ENCODE assay signal across 20 cellular contexts in the genomic region with DNA sequence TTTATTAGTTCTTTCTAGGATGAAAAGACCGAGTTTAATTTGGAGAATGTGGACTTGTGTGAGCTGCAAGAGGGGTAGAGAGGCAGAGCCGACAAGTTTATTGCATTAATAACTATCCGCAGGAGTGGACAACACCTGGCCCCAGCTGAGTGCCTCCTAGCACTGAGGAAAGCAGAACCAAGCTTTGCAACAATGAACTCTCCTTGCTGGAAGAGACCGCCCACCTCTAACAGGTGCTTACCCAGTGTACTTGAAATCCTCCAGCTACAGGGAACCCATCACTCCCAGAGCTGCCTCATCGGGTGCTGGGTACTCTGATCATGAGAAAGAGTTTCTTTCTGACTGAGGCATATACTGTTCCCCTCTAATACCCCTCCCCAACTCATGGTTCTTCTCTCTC.
DNase-seq lines count a peak whose midpoint lies in the region; ATAC-seq, FAIRE-seq and TF ChIP-seq lines count a peak whose summit lies in the region.
"Had no signal": no experiment of that assay in that cellular context is flagged by ENCODE, and none has a peak within 500 bp of the region (broad histone marks: within the 10 kb centered on the region; RNA-seq: fewer than 3 reads in every experiment).

No MANE protein-coding gene starts in this region.

- TF ChIP-seq EP300 in A549 (IDR thresholded peaks at IDR 0.05) (no peak), H1 (IDR thresholded peaks at IDR 0.05; ENCODE audit: borderline replicate concordance in 1 of 2, low read depth in 2 of 2, low read length in 2 of 2) (no peak)

- no peak for TF ChIP-seq RAD21 in A549 (conservative IDR thresholded peaks at IDR 0.05 in 1 of 2, IDR thresholded peaks at IDR 0.05 in 1 of 2)
- no peak for TF ChIP-seq RAD21 in H1 (IDR thresholded peaks at IDR 0.05 in 1 of 2, conservative IDR thresholded peaks at IDR 0.05 in 1 of 2; ENCODE audit: low read depth in 2 of 2, low read length in 2 of 2)

- no peaks in the 10 kb centered on the region for H3F3A ChIP-seq in GM23338 (replicated peaks; ENCODE audit: low read depth)

- no peak overlapping the region for H2BK15ac ChIP-seq in H1 (ENCODE audit: low read length)

- H3K4ac ChIP-seq in H1 (replicated peaks; ENCODE audit: insufficient read length, low read depth, low read length), result no peak overlapping the region

- peaks cover 37% of the 10 kb centered on the region for H3K9me3 Mint-ChIP-seq in GM23338

- no peak overlapping the region for H3K4me2 ChIP-seq in A549
- no peak overlapping the region for H3K4me2 ChIP-seq in GM23338
- no peak overlapping the region for H3K4me2 ChIP-seq in H1 (ENCODE audit: insufficient read depth in 1 of 2, low read depth in 2 of 2, low read length in 2 of 2)

- H2AK5ac ChIP-seq in H1 (ENCODE audit: low read depth, low read length), result no peak overlapping the region

- POLR2A ChIA-PET in A549 (lab: Yijun Ruan, JAX), result no interaction called here
- POLR2A ChIA-PET in H1 (lab: Charles Lee; ENCODE audit: partially characterized antibody), result no interaction called here

- FAIRE-seq in A549 (lab: Jason Lieb, UNC), result no peak
- peak; percentile 74 for FAIRE-seq in H1 (lab: Jason Lieb, UNC)
- FAIRE-seq in HTR-8/SVneo (lab: Jason Lieb, UNC), result no peak
- FAIRE-seq: GM12892, GM18507 had no signal

- H2BK5ac ChIP-seq in H1 (ENCODE audit: low read depth, low read length), result no peak overlapping the region

- H2AFZ ChIP-seq in GM23338 (no peak overlapping the region), H1 (ENCODE audit: low read length) (no peak overlapping the region)

- no peaks in the 10 kb centered on the region for H3K36me3 ChIP-seq in GM23338 (ENCODE audit: insufficient read depth)
- H3K36me3 ChIP-seq in H1 (ENCODE audit: control insufficient read depth in 2 of 4, insufficient read depth in 4 of 4, low read length in 3 of 4), result no peaks in the 10 kb centered on the region
- no peaks in the 10 kb centered on the region for H3K36me3 ChIP-seq in WERI-Rb-1
- H3K36me3 ChIP-seq in adrenal gland (replicated peaks in 1 of 2), result no peaks in the 10 kb centered on the region

- no peaks in the 10 kb centered on the region for H3K4me1 Mint-ChIP-seq in GM23338
- H3K4me1 Mint-ChIP-seq: CD4-positive, alpha-beta memory T cell had no signal

- H4K5ac ChIP-seq in H1 (ENCODE audit: insufficient read length, low read depth, low read length), result no peak overlapping the region

- H3K18ac ChIP-seq in H1 (ENCODE audit: extremely low read depth, low read length), result no peak overlapping the region

- H3K27ac Mint-ChIP-seq in GM23338, result no peak overlapping the region
- H3K27ac Mint-ChIP-seq: CD14-positive monocyte had no signal

- no peak overlapping the region for H2BK12ac ChIP-seq in H1 (ENCODE audit: low read depth, low read length)

- no peak overlapping the region for H3K4me3 Mint-ChIP-seq in GM23338
- H3K4me3 Mint-ChIP-seq: CD14-positive monocyte; CD4-positive, alpha-beta memory T cell had no signal

- H3K56ac ChIP-seq in H1 (replicated peaks; ENCODE audit: insufficient read length, low read depth, low read length), result no peak overlapping the region

- H3K79me2 ChIP-seq in GM23338 (replicated peaks; ENCODE audit: insufficient read depth), result no peaks in the 10 kb centered on the region
- H3K79me2 ChIP-seq in H1 (ENCODE audit: control insufficient read depth in 1 of 2, insufficient read depth in 2 of 2, low read length in 2 of 2), result no peaks in the 10 kb centered on the region

- no peak overlapping the region for H3K27ac ChIP-seq in A549
- H3K27ac ChIP-seq in GM23338 (ENCODE audit: low read depth), result no peak overlapping the region
- no peak overlapping the region for H3K27ac ChIP-seq in H1 (ENCODE audit: low read depth, low read length)
- no peak overlapping the region for H3K27ac ChIP-seq in WERI-Rb-1
- H3K27ac ChIP-seq in adrenal gland, result no peak overlapping the region
- H3K27ac ChIP-seq: HL-60 had no signal

- TF ChIP-seq CTCF in A549 (IDR thresholded peaks at IDR 0.05) (no peak), GM23338 (conservative IDR thresholded peaks at IDR 0.05; ENCODE audit: low read depth in 2 of 2) (no peak), H1 (IDR thresholded peaks at IDR 0.05; ENCODE audit: control extremely low read depth in 1 of 3, insufficient read depth in 1 of 3, low read depth in 1 of 3, low read length in 3 of 3) (no peak; a peak in 1 of 4 replicates), WERI-Rb-1 (IDR thresholded peaks at IDR 0.05; ENCODE audit: low read depth, low read length) (no peak), adrenal gland (IDR thresholded peaks at IDR 0.05) (no peak)

- no peaks in the 10 kb centered on the region for H3K79me1 ChIP-seq in H1 (ENCODE audit: low read depth, low read length)

- no peak overlapping the region for H3K23ac ChIP-seq in H1 (ENCODE audit: insufficient read length)

- peaks cover 5% of the 10 kb centered on the region for H3K36me3 Mint-ChIP-seq in GM23338 (ENCODE audit: low read depth)
- H3K36me3 Mint-ChIP-seq: CD14-positive monocyte; CD4-positive, alpha-beta memory T cell had no signal

- H4K91ac ChIP-seq in H1 (replicated peaks; ENCODE audit: insufficient read length, low read length), result no peak overlapping the region

- DNase-seq in A549 (ENCODE audit: low read depth in 1 of 2, low spot score in 1 of 2), result no peak
- DNase-seq in GM23338 (ENCODE audit: low spot score), result peak; percentile 5
- DNase-seq in NCI-H526 treated with DMSO at 0.1 percent for 48 hours (lab: John Stamatoyannopoulos, UW), result peak; percentile 18
- no peak for DNase-seq in H1 (ENCODE audit: low read depth in 1 of 2, low spot score in 2 of 2)
- DNase-seq in HTR-8/SVneo (ENCODE audit: insufficient read length, low spot score), result no peak
- DNase-seq in WERI-Rb-1, result no peak
- no peak for DNase-seq in adrenal gland
- DNase-seq: ACHN; CD4-positive, alpha-beta memory T cell; DMS153; DMS79; GDM1; HCEC 1CT; IMR-90 had no signal

- CTCF ChIA-PET in A549 (lab: Yijun Ruan, JAX) (no interaction called here), H1 (lab: Charles Lee; ENCODE audit: partially characterized antibody) (interaction anchor here (0.6 to 1.9 kb wide), 8 partner anchors 9 to 1063 kb away, joined by 3 to 8 read pairs (median 4); no protein-coding TSS in a partner anchor)

- H3K4me1 ChIP-seq in A549, result no peaks in the 10 kb centered on the region
- H3K4me1 ChIP-seq in GM23338 (ENCODE audit: insufficient read depth), result no peaks in the 10 kb centered on the region
- no peaks in the 10 kb centered on the region for H3K4me1 ChIP-seq in H1 (replicated peaks in 1 of 4; ENCODE audit: control insufficient read depth in 3 of 4, insufficient read depth in 4 of 4, low read length in 3 of 4)
- H3K4me1 ChIP-seq in adrenal gland (replicated peaks in 1 of 2), result no peaks in the 10 kb centered on the region

- H3K27me3 ChIP-seq in GM23338 (ENCODE audit: insufficient read depth), result no peaks in the 10 kb centered on the region
- no peaks in the 10 kb centered on the region for H3K27me3 ChIP-seq in H1 (replicated peaks in 1 of 4; ENCODE audit: control insufficient read depth in 3 of 4, extremely low read depth in 1 of 4, insufficient read depth in 3 of 4, low read length in 3 of 4)
- peaks cover 2% of the 10 kb centered on the region for H3K27me3 ChIP-seq in WERI-Rb-1 (ENCODE audit: insufficient read depth, low read depth, severe bottlenecking)
- H3K27me3 ChIP-seq in adrenal gland, result no peaks in the 10 kb centered on the region

- intact Hi-C loops in adrenal gland (cut with DNase I), result no loop called here

- H2BK120ac ChIP-seq in H1 (replicated peaks; ENCODE audit: low read depth, low read length), result no peak overlapping the region

- H3K9me2 ChIP-seq in GM23338 (ENCODE audit: insufficient read depth), result no peaks in the 10 kb centered on the region

- no peak overlapping the region for H3K14ac ChIP-seq in H1 (ENCODE audit: insufficient read length)

- H2BK20ac ChIP-seq in H1 (ENCODE audit: low read length), result no peak overlapping the region

- 22% methylated on average over 5 of the region's 5 CpGs for WGBS in A549 (ENCODE audit: missing lambda C conversion rate)
- 88% methylated on average over 5 of the region's 5 CpGs; no CpG with 5 or more reads in 1 of the 2 experiments for WGBS in H1 (ENCODE audit: extremely low coverage in 1 of 2, insufficient coverage in 1 of 2, insufficient read length in 1 of 2, insufficient replicate concordance in 2 of 2, low coverage in 1 of 2, low lambda C conversion rate in 2 of 2, missing lambda C conversion rate in 1 of 2), 2 experiments
- WGBS in adrenal gland, 4 donors, result 77 to 88% (median 82%) methylated on average over 3 to 5 of the region's 5 CpGs

- peak; percentile 19 to 42; a peak in 1 of 6 replicates for ATAC-seq in A549
- no peak for ATAC-seq in GM23338
- no peak for ATAC-seq in GM21737 (IDR thresholded peaks at IDR 0.05; ENCODE audit: unreplicated experiment)
- ATAC-seq: K562 had no signal

- H3K9ac ChIP-seq in H1 (replicated peaks in 1 of 4; ENCODE audit: extremely low read depth in 1 of 4, low read depth in 3 of 4, low read length in 3 of 4), result no peak overlapping the region

- H4K20me1 ChIP-seq in GM23338 (replicated peaks; ENCODE audit: insufficient read depth), result no peaks in the 10 kb centered on the region
- no peaks in the 10 kb centered on the region for H4K20me1 ChIP-seq in H1 (replicated peaks in 1 of 2; ENCODE audit: control insufficient read depth in 1 of 2, insufficient read depth in 2 of 2, low read length in 2 of 2)

- peaks cover 2% of the 10 kb centered on the region for H3K27me3 Mint-ChIP-seq in GM23338 (ENCODE audit: insufficient read depth, low read depth, poor library complexity)

- H3K9me3 ChIP-seq in A549 (no peaks in the 10 kb centered on the region), H1 (ENCODE audit: insufficient read depth in 2 of 2, low read depth in 1 of 2, low read length in 1 of 2) (no peaks in the 10 kb centered on the region), WERI-Rb-1 (ENCODE audit: severe bottlenecking) (no peaks in the 10 kb centered on the region), adrenal gland (replicated peaks in 1 of 3) (no peaks in the 10 kb centered on the region)

- H3K23me2 ChIP-seq in H1 (ENCODE audit: low read depth, low read length), result no peaks in the 10 kb centered on the region

- H4K8ac ChIP-seq in H1 (ENCODE audit: extremely low read depth, insufficient read depth, low read length), result no peak overlapping the region

- TF ChIP-seq POLR2A in A549 (IDR thresholded peaks at IDR 0.05; ENCODE audit: low read length) (no peak), H1 (IDR thresholded peaks at IDR 0.05; ENCODE audit: control extremely low read depth in 1 of 2, low read depth in 2 of 2, low read length in 2 of 2) (no peak), adrenal gland (IDR thresholded peaks at IDR 0.05) (no peak)

- H3K4me3 ChIP-seq in A549, result no peak overlapping the region
- no peak overlapping the region for H3K4me3 ChIP-seq in GM23338
- no peak overlapping the region for H3K4me3 ChIP-seq in H1 (ENCODE audit: extremely low read depth in 1 of 4, insufficient read depth in 2 of 4, low read depth in 3 of 4, low read length in 4 of 4)
- H3K4me3 ChIP-seq in WERI-Rb-1 (ENCODE audit: low read depth, low read length), result no peak overlapping the region
- no peak overlapping the region for H3K4me3 ChIP-seq in adrenal gland
- H3K4me3 ChIP-seq: K562 had no signal

TF ChIP-seq in GM23338, 12 proteins besides CTCF, POLR2A, EP300 and RAD21 (continues in another document):
- no peak for TF ChIP-seq EZH2 (IDR thresholded peaks at IDR 0.05; ENCODE audit: low read depth, unreplicated experiment)
- TF ChIP-seq CREB1 (CRISPR knock-in tag; IDR thresholded peaks at IDR 0.05; ENCODE audit: low read depth), result no peak

TF ChIP-seq in H1, 55 proteins besides CTCF, POLR2A, EP300 and RAD21 (continues in another document):
- TF ChIP-seq NANOG (IDR thresholded peaks at IDR 0.05; ENCODE audit: insufficient read depth, low read depth, low read length, poor library complexity, severe bottlenecking), result no peak

Comparison
In these comparisons a context has a peak if more than half of its experiments do, and no peak if none do; other contexts are left out.
1. ATAC-seq: peak in A549 (2 of 2); none in GM23338 (single experiment) and GM21737 (single experiment).
2. DNase-seq: peak in GM23338 (single experiment) and NCI-H526 treated with DMSO at 0.1 percent for 48 hours (single experiment); none in A549 (0 of 2), H1 (0 of 2), HTR-8/SVneo (single experiment), WERI-Rb-1 (single experiment) and adrenal gland (0 of 7).